8 cellular contexts compared by ENCODE assay signal in the genomic region with DNA sequence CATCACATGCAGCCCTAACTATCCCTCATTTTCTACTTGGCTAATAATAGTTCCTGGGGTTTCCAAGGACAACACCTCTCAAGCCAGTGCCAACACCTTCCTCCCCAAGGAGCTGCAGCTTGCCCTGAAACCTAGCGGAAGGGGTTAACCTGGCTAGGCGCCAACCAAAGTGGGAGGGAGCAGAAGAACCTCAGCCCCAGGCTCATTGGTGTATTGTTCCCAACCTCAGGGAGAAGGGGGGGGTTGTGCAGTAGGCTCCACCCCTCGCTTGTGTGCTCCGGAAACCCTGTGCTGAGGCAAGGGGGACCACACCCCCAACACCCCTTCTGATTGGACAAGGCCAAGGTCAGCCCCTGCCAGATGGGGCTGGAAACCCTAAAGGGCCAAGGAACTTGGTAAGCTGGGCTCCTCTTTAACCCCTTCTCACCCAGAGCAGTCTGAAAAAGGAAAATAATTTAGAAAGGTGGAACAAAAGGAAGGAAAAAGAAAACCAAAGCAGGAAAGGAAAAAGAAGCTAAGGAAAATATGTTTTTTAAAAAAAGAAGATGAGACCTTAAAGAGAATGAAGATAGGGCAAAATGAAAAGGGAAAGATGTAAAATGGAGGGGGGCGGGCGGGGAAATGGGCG. TPM values are rescaled to one million over a fixed set of nuclear protein-coding genes. Genes with fewer than 3 reads are reported as not detected.
DNase-seq lines count a peak whose midpoint lies in the region; ATAC-seq and TF ChIP-seq lines count a peak whose summit lies in the region.

No MANE protein-coding gene starts in this region.

- peaks cover 61% of the 10 kb centered on the region for H3K4me1 Mint-ChIP-seq in central memory CD8-positive, alpha-beta T cell

- H3K36me3 Mint-ChIP-seq in central memory CD8-positive, alpha-beta T cell (ENCODE audit: insufficient read depth) = peaks cover 65% of the 10 kb centered on the region

- H3K27me3 Mint-ChIP-seq in central memory CD8-positive, alpha-beta T cell = no peaks in the 10 kb centered on the region

- no peaks in the 10 kb centered on the region for H3K27me3 ChIP-seq in kidney epithelial cell (ENCODE audit: control insufficient read depth, insufficient read depth, low read length)

- peak; percentile 95 for DNase-seq in A172 (ENCODE audit: low spot score)
- DNase-seq in NCI-H446 (lab: John Stamatoyannopoulos, UW) = peak; percentile 94 to 97
- DNase-seq in central memory CD8-positive, alpha-beta T cell (ENCODE audit: low spot score in 2 of 2) = peak; percentile 86 to 96
- peak; percentile 93 for DNase-seq in kidney epithelial cell (ENCODE audit: low read depth)
- DNase-seq in stimulated activated CD4-positive, alpha-beta T cell treated with anti-CD3 and anti-CD28 coated beads, Interleukin-15, amount 100 ng/mL, for 24 hours = peak; percentile 97

- ATAC-seq in GM18861 (IDR thresholded peaks at IDR 0.05; ENCODE audit: unreplicated experiment) = peak; percentile 28
- peak; percentile 49 for ATAC-seq in HG03135 (IDR thresholded peaks at IDR 0.05; ENCODE audit: unreplicated experiment)
- peak; percentile 79 for ATAC-seq in activated CD4-positive, CD25-positive, alpha-beta regulatory T cell treated with anti-CD3 and anti-CD28 coated beads, Interleukin-2, amount 50 U/mL, for 24 hours
- ATAC-seq in central memory CD8-positive, alpha-beta T cell (replicated peaks; ENCODE audit: extremely low read depth, poor library complexity, severe bottlenecking) = peak; percentile 84

- H3K4me3 Mint-ChIP-seq in central memory CD8-positive, alpha-beta T cell = peak overlapping the region; percentile 84

- peaks cover 5% of the 10 kb centered on the region for H3K36me3 ChIP-seq in kidney epithelial cell (ENCODE audit: control insufficient read depth, insufficient read depth, low read length)

- no peaks in the 10 kb centered on the region for H3K9me3 Mint-ChIP-seq in central memory CD8-positive, alpha-beta T cell

- TF ChIP-seq CTCF in kidney epithelial cell (IDR thresholded peaks at IDR 0.05; ENCODE audit: insufficient read depth, low read length, poor library complexity, severe bottlenecking) = no peak

- peak overlapping the region; percentile 89 for H3K27ac Mint-ChIP-seq in central memory CD8-positive, alpha-beta T cell (ENCODE audit: low read depth)

- no peak overlapping the region for H3K4me3 ChIP-seq in kidney epithelial cell (ENCODE audit: low read depth, low read length)

RNA-seq across cellular contexts. Expression of a gene that starts 2.5 kb away (rescaled TPM):
- total RNA-seq in A172 (2014; rRNA removed; shearing (Covaris generic)) = 114 and 139 TPM in 2 replicates
- total RNA-seq in kidney epithelial cell = 136 and 137 TPM in 2 replicates

RNA-seq across cellular contexts. Expression of a gene that starts 7.9 kb away (rescaled TPM):
- 7.9 and 9.6 TPM in 2 replicates for total RNA-seq in A172 (2014; rRNA removed; shearing (Covaris generic))
- total RNA-seq in kidney epithelial cell = 15.0 and 15.2 TPM in 2 replicates

RNA-seq across cellular contexts. Expression of a gene that starts 13.4 kb away (rescaled TPM):
- total RNA-seq in A172 (2014; rRNA removed; shearing (Covaris generic)) = 16.0 and 19.5 TPM in 2 replicates
- total RNA-seq in kidney epithelial cell = 20.9 and 21.1 TPM in 2 replicates

RNA-seq across cellular contexts. Expression of a gene that starts 13.9 kb away (rescaled TPM):
- total RNA-seq in A172 (2014; rRNA removed; shearing (Covaris generic)) = 3.4 and 6.4 TPM in 2 replicates
- 0.55 and 1.4 TPM in 2 replicates for total RNA-seq in kidney epithelial cell

RNA-seq across cellular contexts. Expression of a gene that starts 22.6 kb away (rescaled TPM):
- 58.9 and 67.7 TPM in 2 replicates for total RNA-seq in A172 (2014; rRNA removed; shearing (Covaris generic))
- total RNA-seq in kidney epithelial cell = 68.7 and 80.8 TPM in 2 replicates

Comparison
In these comparisons a context has a peak if more than half of its experiments do, and no peak if none do; other contexts are left out.
1. ATAC-seq: peak in every context shown above with its lines; median percentile 84 in central memory CD8-positive, alpha-beta T cell; 79 in activated CD4-positive, CD25-positive, alpha-beta regulatory T cell treated with anti-CD3 and anti-CD28 coated beads, Interleukin-2, amount 50 U/mL, for 24 hours; 49 in HG03135; 28 in GM18861.